ENCODE assay signal across 11 cellular contexts in genomic region chr12:661720-662486, GRCh38. TPM values are rescaled to one million over a fixed set of nuclear protein-coding genes. Genes with fewer than 3 reads are reported as not detected.
DNase-seq lines count a peak whose midpoint lies in the region; ATAC-seq and TF ChIP-seq lines count a peak whose summit lies in the region.
"Had no signal": no experiment of that assay in that cellular context is flagged by ENCODE, and none has a peak within 500 bp of the region (broad histone marks: within the 10 kb centered on the region; RNA-seq: fewer than 3 reads in every experiment).

No MANE protein-coding gene starts in this region.

- peak overlapping the region; percentile 20 for H3K4me3 Mint-ChIP-seq in CD8-positive, alpha-beta T cell

- no peak for TF ChIP-seq CTCF in CD8-positive, alpha-beta T cell (IDR thresholded peaks at IDR 0.05)
- TF ChIP-seq CTCF in Panc1 (IDR thresholded peaks at IDR 0.05) (no peak), esophagus squamous epithelium (IDR thresholded peaks at IDR 0.05) (no peak), ovary (IDR thresholded peaks at IDR 0.05) (no peak)

- TF ChIP-seq POLR2A in esophagus squamous epithelium (IDR thresholded peaks at IDR 0.05) (no peak), ovary (IDR thresholded peaks at IDR 0.05) (no peak)

- H3K27me3 Mint-ChIP-seq in CD8-positive, alpha-beta T cell (ENCODE audit: low read depth) = no peaks in the 10 kb centered on the region

- peaks cover 19% of the 10 kb centered on the region for H3K4me1 ChIP-seq in CD8-positive, alpha-beta T cell (ENCODE audit: insufficient read depth, low read length)
- H3K4me1 ChIP-seq in Panc1 (ENCODE audit: control insufficient read depth, insufficient read depth, low read length) = peaks cover 9% of the 10 kb centered on the region
- peaks cover 13 to 23% (median 17%) of the 10 kb centered on the region in 3 donors for H3K4me1 ChIP-seq in esophagus squamous epithelium
- H3K4me1 ChIP-seq in ovary (ENCODE audit: insufficient read depth) = peaks cover 9% of the 10 kb centered on the region

- CTCF ChIA-PET in CD8-positive, alpha-beta T cell (lab: Charles Lee) = no interaction called here
- CTCF ChIA-PET in Panc1 (lab: Charles Lee) = no interaction called here

- in situ Hi-C loops in Panc1 (cut with HindIII; ENCODE audit: low pct_unique_long_range_greater_than_20kb, low sequenced_read_pairs) = no loop called here

- no peaks in the 10 kb centered on the region for H3K36me3 ChIP-seq in CD8-positive, alpha-beta T cell (ENCODE audit: insufficient read depth, low read length)
- H3K36me3 ChIP-seq in Panc1 (ENCODE audit: control insufficient read depth, insufficient read depth, low read length) = no peaks in the 10 kb centered on the region
- H3K36me3 ChIP-seq in esophagus squamous epithelium = no peaks in the 10 kb centered on the region
- H3K36me3 ChIP-seq in ovary = no peaks in the 10 kb centered on the region

- no peak for ATAC-seq in CD8-positive, alpha-beta T cell
- ATAC-seq in Panc1 (no peak), HG02759 (IDR thresholded peaks at IDR 0.05; ENCODE audit: unreplicated experiment) (no peak)

- intact Hi-C loops in CD8-positive, alpha-beta T cell (cut with DNase I, micrococcal nuclease) = no loop called here
- intact Hi-C loops in Panc1 (cut with micrococcal nuclease; ENCODE audit: unreplicated experiment) (no loop called here), esophagus squamous epithelium (cut with DNase I) (no loop called here), ovary (cut with DNase I) (no loop called here)

- H3K4me3 ChIP-seq in CD8-positive, alpha-beta T cell (ENCODE audit: low read depth, low read length) = no peak overlapping the region
- no peak overlapping the region for H3K4me3 ChIP-seq in Panc1 (ENCODE audit: low read depth in 2 of 2, low read length in 2 of 2)
- peak overlapping the region in 1 of 4 donors; percentile 55 for H3K4me3 ChIP-seq in esophagus squamous epithelium
- no peak overlapping the region for H3K4me3 ChIP-seq in ovary
- H3K4me3 ChIP-seq: mucosa of descending colon had no signal

- POLR2A ChIA-PET in CD8-positive, alpha-beta T cell (lab: Charles Lee) = interaction anchor here (0.7 to 1.2 kb wide), 3 partner anchors 12 to 85 kb away, joined by 3 to 5 read pairs (median 3); no protein-coding TSS in a partner anchor
- POLR2A ChIA-PET in Panc1 (lab: Charles Lee) = no interaction called here

- no peak for DNase-seq in CD8-positive, alpha-beta T cell
- DNase-seq in Panc1 (ENCODE audit: low read depth, low spot score) (no peak), esophagus squamous epithelium (lab: John Stamatoyannopoulos, UW) (no peak), ovary (peak in 3 of 5 donors; percentile 24 to 59 (median 29)), OCI-M2 (lab: John Stamatoyannopoulos, UW; ENCODE audit: unreplicated experiment) (no peak), inferior parietal cortex (ENCODE audit: extremely low spot score) (no peak), ecto neural progenitor cell (ENCODE audit: low spot score) (no peak)
- DNase-seq: activated CD4-positive, alpha-beta T cell treated with anti-CD3 and anti-CD28 coated beads for 48 hours; mucosa of descending colon; NCI-H1436 had no signal

- H3K4me1 Mint-ChIP-seq in CD8-positive, alpha-beta T cell (ENCODE audit: low read depth) = peaks cover 33% of the 10 kb centered on the region

- TF ChIP-seq EP300 in ovary (IDR thresholded peaks at IDR 0.05) = no peak

- peak overlapping the region; percentile 7 for H3K27ac Mint-ChIP-seq in CD8-positive, alpha-beta T cell

- H3K27me3 ChIP-seq in CD8-positive, alpha-beta T cell (ENCODE audit: insufficient read depth, low read length) = no peaks in the 10 kb centered on the region
- no peaks in the 10 kb centered on the region for H3K27me3 ChIP-seq in Panc1 (ENCODE audit: control insufficient read depth, insufficient read depth, low read length)
- H3K27me3 ChIP-seq in esophagus squamous epithelium = no peaks in the 10 kb centered on the region
- no peaks in the 10 kb centered on the region for H3K27me3 ChIP-seq in ovary

- H3K9me3 ChIP-seq in CD8-positive, alpha-beta T cell (ENCODE audit: low read length) = no peaks in the 10 kb centered on the region
- no peaks in the 10 kb centered on the region for H3K9me3 ChIP-seq in Panc1 (ENCODE audit: control insufficient read depth, insufficient read depth, low read depth, low read length)
- no peaks in the 10 kb centered on the region for H3K9me3 ChIP-seq in esophagus squamous epithelium
- H3K9me3 ChIP-seq in ovary = no peaks in the 10 kb centered on the region
- H3K9me3 ChIP-seq: mucosa of descending colon had no signal

- 88 to 94% methylated on average over 11 of the region's 11 CpGs for WGBS in esophagus squamous epithelium, 2 donors
- WGBS in ovary, 3 donors = 26 to 31% (median 30%) methylated on average over 11 of the region's 11 CpGs

- BruUV-seq in Panc1 (replicated peaks; lab: Mats Ljungman, UMichigan) = no TSS peak

- no peaks in the 10 kb centered on the region for H3K9me3 Mint-ChIP-seq in CD8-positive, alpha-beta T cell

- H3K27ac ChIP-seq in CD8-positive, alpha-beta T cell (ENCODE audit: low read depth, low read length) = no peak overlapping the region
- H3K27ac ChIP-seq in Panc1 (ENCODE audit: low read length) (peak overlapping the region; percentile 49; the same call in 1 of the 2 replicates), esophagus squamous epithelium (peak overlapping the region in 3 of 4 donors; percentile 53 to 65 (median 61)), ovary (no peak overlapping the region)

- H3K36me3 Mint-ChIP-seq in CD8-positive, alpha-beta T cell = no peaks in the 10 kb centered on the region

RNA-seq across cellular contexts. Expression of gene NINJ2, which starts 1.3 kb away (rescaled TPM):
- total RNA-seq in CD8-positive, alpha-beta T cell = 1 to 10 TPM; 1.2 to 1.6 TPM
- total RNA-seq in Panc1 (2021; ENCODE audit: unreplicated experiment) (1.9 TPM), esophagus squamous epithelium (10 to 100 TPM in 1 of 4 donors, 1 to 10 TPM in 3; 2.2 to 14.9 (median 4.5) TPM), ovary (1 to 10 TPM in 3 of 7 donors, under 1 TPM in 2, not detected in 2; 0.48 to 3.4 (median 1.4) TPM)
- 2.2 TPM for polyA plus RNA-seq in Panc1 (2012; ENCODE audit: insufficient read length)
- 1 to 10 TPM in 1 of 2 donors, under 1 TPM in 1; 0.82 to 2.2 TPM for polyA plus RNA-seq in ovary

Comparison
In these comparisons a context has a peak if more than half of its experiments do, and no peak if none do; other contexts are left out.
1. DNase-seq: peak in ovary (3 of 5); none in CD8-positive, alpha-beta T cell (0 of 7), Panc1 (single experiment), esophagus squamous epithelium (single experiment), OCI-M2 (single experiment), inferior parietal cortex (single experiment) and ecto neural progenitor cell (single experiment).
2. H3K27ac ChIP-seq: peak in Panc1 (single experiment) and esophagus squamous epithelium (3 of 4); none in CD8-positive, alpha-beta T cell (single experiment) and ovary (0 of 2).